In genomic region chr1:16513412-16514106, GRCh38 we compare ENCODE assay signal across 1 cellular context.
TF ChIP-seq lines count a peak whose summit lies in the region.
"Not testable (repeated sequence)": the region's sequence is repeated elsewhere in the genome, so short reads cannot be mapped to it uniquely, and the experiment has no call there.

No MANE protein-coding gene starts in this region.

TF ChIP-seq in K562, 482 proteins besides CTCF, POLR2A, EP300 and RAD21 (continued from another document and continues in another):
- TF ChIP-seq ZNF609 (CRISPR knock-in tag; IDR thresholded peaks at IDR 0.05; ENCODE audit: borderline replicate concordance) (peak; percentile 99), RHOXF2B (CRISPR knock-in tag; conservative IDR thresholded peaks at IDR 0.05) (peak; percentile 98), GABPB1 (CRISPR knock-in tag; IDR thresholded peaks at IDR 0.05) (peak; percentile 66; the same call in 1 of the 2 replicates), ZBTB17 (CRISPR knock-in tag; IDR thresholded peaks at IDR 0.05) (peak; percentile 95), PML (IDR thresholded peaks at IDR 0.05; ENCODE audit: low read length) (peak; percentile 99), ZNF324 (CRISPR knock-in tag; IDR thresholded peaks at IDR 0.05) (peak; percentile 72; the same call in 1 of the 2 replicates), ZNF431 (CRISPR knock-in tag; IDR thresholded peaks at IDR 0.05) (peak; percentile 57; the same call in 1 of the 2 replicates), ZNF586 (CRISPR knock-in tag; conservative IDR thresholded peaks at IDR 0.05) (peak; percentile 96), ZFP30 (CRISPR knock-in tag; IDR thresholded peaks at IDR 0.05; ENCODE audit: borderline replicate concordance) (peak; percentile 96; the same call in 1 of the 2 replicates), TBL1XR1 (IDR thresholded peaks at IDR 0.05; ENCODE audit: low read length in 2 of 2) (peak; percentile 61 to 91; a peak in 3 of 4 replicates), POLR2AphosphoS2 (IDR thresholded peaks at IDR 0.05; ENCODE audit: low read length) (peak; percentile 97), FOXM1 (CRISPR knock-in tag; IDR thresholded peaks at IDR 0.05; ENCODE audit: low read depth) (peak; percentile 52; the same call in 1 of the 2 replicates), MGA (IDR thresholded peaks at IDR 0.05) (peak; percentile 51; the same call in 1 of the 2 replicates), SAFB (IDR thresholded peaks at IDR 0.05; ENCODE audit: borderline replicate concordance, low read depth, low read length) (peak; percentile 63), PHTF2 (CRISPR knock-in tag; IDR thresholded peaks at IDR 0.05) (peak; percentile 89), JUNB (CRISPR knock-in tag; conservative IDR thresholded peaks at IDR 0.05) (peak; percentile 57; the same call in 1 of the 2 replicates), ELK3 (CRISPR knock-in tag; IDR thresholded peaks at IDR 0.05) (peak; percentile 93), VEZF1 (CRISPR knock-in tag; IDR thresholded peaks at IDR 0.05) (0 out of 2 replicates have a peak, but pooled peaks have one; percentile 28), TAF9B (IDR thresholded peaks at IDR 0.05; ENCODE audit: partially characterized antibody) (peak; percentile 85), TGIF2 (CRISPR knock-in tag; IDR thresholded peaks at IDR 0.05) (peak; percentile 83)
- TF ChIP-seq, protein P1, sequence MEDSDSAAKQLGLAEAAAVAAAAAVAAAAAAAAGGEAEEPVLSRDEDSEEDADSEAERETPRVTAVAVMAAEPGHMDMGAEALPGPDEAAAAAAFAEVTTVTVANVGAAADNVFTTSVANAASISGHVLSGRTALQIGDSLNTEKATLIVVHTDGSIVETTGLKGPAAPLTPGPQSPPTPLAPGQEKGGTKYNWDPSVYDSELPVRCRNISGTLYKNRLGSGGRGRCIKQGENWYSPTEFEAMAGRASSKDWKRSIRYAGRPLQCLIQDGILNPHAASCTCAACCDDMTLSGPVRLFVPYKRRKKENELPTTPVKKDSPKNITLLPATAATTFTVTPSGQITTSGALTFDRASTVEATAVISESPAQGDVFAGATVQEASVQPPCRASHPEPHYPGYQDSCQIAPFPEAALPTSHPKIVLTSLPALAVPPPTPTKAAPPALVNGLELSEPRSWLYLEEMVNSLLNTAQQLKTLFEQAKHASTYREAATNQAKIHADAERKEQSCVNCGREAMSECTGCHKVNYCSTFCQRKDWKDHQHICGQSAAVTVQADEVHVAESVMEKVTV (CRISPR knock-in tag; IDR thresholded peaks at IDR 0.05), result peak; percentile 81
- TF ChIP-seq, protein P2, sequence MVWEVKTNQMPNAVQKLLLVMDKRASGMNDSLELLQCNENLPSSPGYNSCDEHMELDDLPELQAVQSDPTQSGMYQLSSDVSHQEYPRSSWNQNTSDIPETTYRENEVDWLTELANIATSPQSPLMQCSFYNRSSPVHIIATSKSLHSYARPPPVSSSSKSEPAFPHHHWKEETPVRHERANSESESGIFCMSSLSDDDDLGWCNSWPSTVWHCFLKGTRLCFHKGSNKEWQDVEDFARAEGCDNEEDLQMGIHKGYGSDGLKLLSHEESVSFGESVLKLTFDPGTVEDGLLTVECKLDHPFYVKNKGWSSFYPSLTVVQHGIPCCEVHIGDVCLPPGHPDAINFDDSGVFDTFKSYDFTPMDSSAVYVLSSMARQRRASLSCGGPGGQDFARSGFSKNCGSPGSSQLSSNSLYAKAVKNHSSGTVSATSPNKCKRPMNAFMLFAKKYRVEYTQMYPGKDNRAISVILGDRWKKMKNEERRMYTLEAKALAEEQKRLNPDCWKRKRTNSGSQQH (CRISPR knock-in tag; IDR thresholded peaks at IDR 0.05), result peak; percentile 100
- TF ChIP-seq, protein P3, sequence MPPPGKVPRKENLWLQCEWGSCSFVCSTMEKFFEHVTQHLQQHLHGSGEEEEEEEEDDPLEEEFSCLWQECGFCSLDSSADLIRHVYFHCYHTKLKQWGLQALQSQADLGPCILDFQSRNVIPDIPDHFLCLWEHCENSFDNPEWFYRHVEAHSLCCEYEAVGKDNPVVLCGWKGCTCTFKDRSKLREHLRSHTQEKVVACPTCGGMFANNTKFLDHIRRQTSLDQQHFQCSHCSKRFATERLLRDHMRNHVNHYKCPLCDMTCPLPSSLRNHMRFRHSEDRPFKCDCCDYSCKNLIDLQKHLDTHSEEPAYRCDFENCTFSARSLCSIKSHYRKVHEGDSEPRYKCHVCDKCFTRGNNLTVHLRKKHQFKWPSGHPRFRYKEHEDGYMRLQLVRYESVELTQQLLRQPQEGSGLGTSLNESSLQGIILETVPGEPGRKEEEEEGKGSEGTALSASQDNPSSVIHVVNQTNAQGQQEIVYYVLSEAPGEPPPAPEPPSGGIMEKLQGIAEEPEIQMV (tag; conservative IDR thresholded peaks at IDR 0.05; ENCODE audit: low read depth), result 0 out of 2 replicates have a peak, but pooled peaks have one; percentile 9
- not testable (repeated sequence) for TF ChIP-seq FOXM1 (IDR thresholded peaks at IDR 0.05; ENCODE audit: low read depth)
- TF ChIP-seq, protein P4, sequence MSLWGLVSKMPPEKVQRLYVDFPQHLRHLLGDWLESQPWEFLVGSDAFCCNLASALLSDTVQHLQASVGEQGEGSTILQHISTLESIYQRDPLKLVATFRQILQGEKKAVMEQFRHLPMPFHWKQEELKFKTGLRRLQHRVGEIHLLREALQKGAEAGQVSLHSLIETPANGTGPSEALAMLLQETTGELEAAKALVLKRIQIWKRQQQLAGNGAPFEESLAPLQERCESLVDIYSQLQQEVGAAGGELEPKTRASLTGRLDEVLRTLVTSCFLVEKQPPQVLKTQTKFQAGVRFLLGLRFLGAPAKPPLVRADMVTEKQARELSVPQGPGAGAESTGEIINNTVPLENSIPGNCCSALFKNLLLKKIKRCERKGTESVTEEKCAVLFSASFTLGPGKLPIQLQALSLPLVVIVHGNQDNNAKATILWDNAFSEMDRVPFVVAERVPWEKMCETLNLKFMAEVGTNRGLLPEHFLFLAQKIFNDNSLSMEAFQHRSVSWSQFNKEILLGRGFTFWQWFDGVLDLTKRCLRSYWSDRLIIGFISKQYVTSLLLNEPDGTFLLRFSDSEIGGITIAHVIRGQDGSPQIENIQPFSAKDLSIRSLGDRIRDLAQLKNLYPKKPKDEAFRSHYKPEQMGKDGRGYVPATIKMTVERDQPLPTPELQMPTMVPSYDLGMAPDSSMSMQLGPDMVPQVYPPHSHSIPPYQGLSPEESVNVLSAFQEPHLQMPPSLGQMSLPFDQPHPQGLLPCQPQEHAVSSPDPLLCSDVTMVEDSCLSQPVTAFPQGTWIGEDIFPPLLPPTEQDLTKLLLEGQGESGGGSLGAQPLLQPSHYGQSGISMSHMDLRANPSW (CRISPR knock-in tag; IDR thresholded peaks at IDR 0.05), result 0 out of 2 replicates have a peak, but pooled peaks have one; percentile 18
